23 cellular contexts compared by ENCODE assay signal in the genomic region with DNA sequence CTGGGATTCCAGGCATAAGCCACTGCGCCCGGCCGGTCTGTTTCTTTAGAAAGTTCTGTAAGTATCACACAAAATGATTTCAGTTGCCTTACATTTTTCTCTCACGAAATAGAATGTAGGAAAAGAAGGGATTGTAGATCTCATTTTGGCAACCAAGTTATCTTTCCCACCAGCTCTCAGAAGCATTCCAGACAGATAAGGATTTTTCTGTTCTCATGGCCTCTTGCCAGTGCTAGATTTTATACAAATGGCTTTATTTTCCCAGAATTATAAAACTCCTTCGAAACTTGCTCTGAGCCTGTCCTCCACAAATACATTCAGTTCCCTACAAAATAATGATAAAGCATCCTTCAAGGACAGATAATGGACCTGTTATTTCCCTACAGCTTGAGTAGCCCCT. TPM values are rescaled to one million over a fixed set of nuclear protein-coding genes. Genes with fewer than 3 reads are reported as not detected.
"Had no signal": no experiment of that assay in that cellular context is flagged by ENCODE, and none has a peak within 500 bp of the region (broad histone marks: within the 10 kb centered on the region; RNA-seq: fewer than 3 reads in every experiment).

No MANE protein-coding gene starts in this region.

- H3K4me1 Mint-ChIP-seq: nephron progenitor cell had no signal

- H3K9me3 ChIP-seq: heart left ventricle, neutrophil, psoas muscle, right lobe of liver, suprapubic skin, tibial artery, upper lobe of left lung, uterus had no signal

- H3K27ac Mint-ChIP-seq: nephron progenitor cell had no signal

- ATAC-seq: esophagus mucosa; heart left ventricle; naive thymus-derived CD4-positive, alpha-beta T cell; psoas muscle; right lobe of liver; stimulated activated effector memory CD8-positive, alpha-beta T cell treated with anti-CD3 and anti-CD28 coated beads, Interleukin-12 subunit alpha, Interleukin-12 subunit beta, amount 100 ng/mL, for 72 hours had no signal

- H3K36me3 ChIP-seq: uterus had no signal

- H3K4me3 Mint-ChIP-seq: naive thymus-derived CD4-positive, alpha-beta T cell; nephron progenitor cell; stimulated activated effector memory CD8-positive, alpha-beta T cell treated with anti-CD3 and anti-CD28 coated beads, Interleukin-12 subunit alpha, Interleukin-12 subunit beta, amount 100 ng/mL, for 72 hours had no signal

- H3K4me1 ChIP-seq: psoas muscle, suprapubic skin, tibial artery, upper lobe of left lung, uterus had no signal

- H3K27ac ChIP-seq: heart left ventricle, neutrophil, psoas muscle, right lobe of liver, suprapubic skin, tibial artery, upper lobe of left lung had no signal

- H3K27me3 Mint-ChIP-seq: naive thymus-derived CD4-positive, alpha-beta T cell had no signal

- DNase-seq: effector memory CD4-positive, alpha-beta T cell; foreskin melanocyte; heart left ventricle; hippocampal formation; kidney glomerular epithelial cell; naive thymus-derived CD4-positive, alpha-beta T cell; nephron progenitor cell; psoas muscle; retina; right lobe of liver; stimulated activated CD4-positive, alpha-beta T cell treated with anti-CD3 and anti-CD28 coated beads, Interleukin-4, amount 100 ng/mL, for 1 hour; stimulated activated CD8-positive, alpha-beta memory T cell treated with anti-CD3 and anti-CD28 coated beads, Interleukin-4, amount 100 ng/mL, for 48 hours; tibial artery; upper lobe of left lung; uterus had no signal

- H3K27me3 ChIP-seq: heart left ventricle, neutrophil, right lobe of liver, suprapubic skin, tibial artery, upper lobe of left lung, uterus had no signal

- H3K4me3 ChIP-seq: heart left ventricle, psoas muscle, right lobe of liver, suprapubic skin, tibial artery, upper lobe of left lung, uterus had no signal

- H3K9me3 Mint-ChIP-seq: naive thymus-derived CD4-positive, alpha-beta T cell; nephron progenitor cell; stimulated activated effector memory CD8-positive, alpha-beta T cell treated with anti-CD3 and anti-CD28 coated beads, Interleukin-12 subunit alpha, Interleukin-12 subunit beta, amount 100 ng/mL, for 72 hours had no signal

RNA-seq across cellular contexts. Expression of a gene that starts 58.3 kb away (rescaled TPM):
- total RNA-seq: esophagus mucosa, glomerular endothelial cell, heart left ventricle, lung microvascular endothelial cell, mesenteric fat pad, osteoblast, suprapubic skin had no signal
